24 cellular contexts compared by ENCODE assay signal in genomic region chr9:72489986-72490385, GRCh38. TPM values are rescaled to one million over a fixed set of nuclear protein-coding genes. Genes with fewer than 3 reads are reported as not detected.
"Had no signal": no experiment of that assay in that cellular context is flagged by ENCODE, and none has a peak within 500 bp of the region (broad histone marks: within the 10 kb centered on the region; RNA-seq: fewer than 3 reads in every experiment).

No MANE protein-coding gene starts in this region.

- ATAC-seq: stimulated activated effector memory CD8-positive, alpha-beta T cell treated with anti-CD3 and anti-CD28 coated beads, Interleukin-12 subunit alpha, Interleukin-12 subunit beta, amount 100 ng/mL, for 72 hours; stimulated activated memory B cell treated with anti-CD40 and anti-IgM and Interleukin-4, amounts not matched to agents 10 μg/mL and 1 μg/mL and 100 μg/mL, for 72 hours; stimulated activated naive B cell treated with anti-CD40 and anti-IgM and Interleukin-4, amounts not matched to agents 10 μg/mL and 1 μg/mL and 100 μg/mL, for 72 hours; stimulated activated naive CD8-positive, alpha-beta T cell treated with anti-CD3 and anti-CD28 coated beads, Interleukin-15, amount 100 ng/mL, for 72 hours; stimulated activated naive CD8-positive, alpha-beta T cell treated with anti-CD3 and anti-CD28 coated beads, Interleukin-15, Interleukin-2, amounts not matched to agents 100 U/mL and 50 U/mL, for 24 hours; upper lobe of right lung had no signal

- DNase-seq: stimulated activated CD4-positive, alpha-beta T cell treated with anti-CD3 and anti-CD28 coated beads, Interleukin-2, amount 100 ng/mL, for 48 hours; stimulated activated CD4-positive, alpha-beta T cell treated with anti-CD3 and anti-CD28 coated beads, Interleukin-4, amount 100 ng/mL, for 1 hour; stimulated activated CD4-positive, alpha-beta T cell treated with anti-CD3 and anti-CD28 coated beads, Interleukin-4, amount 100 ng/mL, for 24 hours; stimulated activated CD4-positive, alpha-beta T cell treated with anti-CD3 and anti-CD28 coated beads, Interleukin-4, amount 100 ng/mL, for 4 hours; stimulated activated CD8-positive, alpha-beta memory T cell treated with anti-CD3 and anti-CD28 coated beads, Interleukin-4, amount 100 ng/mL, for 48 hours; stimulated activated naive B cell treated with anti-CD40 and anti-IgM and Interleukin-4, amounts not matched to agents 10 μg/mL and 1 μg/mL and 100 μg/mL, for 72 hours; stimulated activated naive CD4-positive, alpha-beta T cell; stimulated activated naive CD4-positive, alpha-beta T cell treated with Interleukin-2 at 50 U/mL for 16 hours; stimulated activated naive CD8-positive, alpha-beta T cell treated with anti-CD3 and anti-CD28 coated beads, Interleukin-15, amount 100 ng/mL, for 72 hours; stimulated activated naive CD8-positive, alpha-beta T cell treated with anti-CD3 and anti-CD28 coated beads, Interleukin-15, Interleukin-2, amounts not matched to agents 100 U/mL and 50 U/mL, for 24 hours; stomach; testis; thyroid gland; tibial artery; transverse colon; trophoblast cell; upper lobe of left lung; upper lobe of right lung; uterus had no signal

RNA-seq across cellular contexts. Expression of gene TMC1, which starts 31.4 kb away (rescaled TPM):
- total RNA-seq: suprapubic skin, thoracic aorta, upper lobe of right lung, vagina had no signal
